Comparison of ENCODE assay signal across 11 cellular contexts in genomic region chr1:177753655-177754054, GRCh38.
"Had no signal": no experiment of that assay in that cellular context is flagged by ENCODE, and none has a peak within 500 bp of the region (broad histone marks: within the 10 kb centered on the region; RNA-seq: fewer than 3 reads in every experiment).

No MANE protein-coding gene starts in this region.

- H3K27ac Mint-ChIP-seq: activated B cell treated with CpG ODN at 0.5 μM for 24 hours; activated CD4-positive, alpha-beta T cell treated with anti-CD3 and anti-CD28 coated beads, Interleukin-2, amount 10 ng/mL, durations not matched to agents 7 days and 5 days; activated T-helper 2 cell treated with anti-CD3 and anti-CD28 coated beads, Interferon-gamma antibody, Interleukin-2, Interleukin-4, amounts not matched to agents 10 μg/mL and 5 μg/mL and 100 μg/mL, durations not matched to agents 14 hours and 24 hours and 36 hours; neural progenitor cell; T-helper 1 cell treated with Interleukin-12 subunit alpha and Interleukin-12 subunit beta and Interleukin-4 antibody, amounts not matched to agents 30 μg/mL and 1 μg/mL, for 36 hours had no signal

- H3K4me3 Mint-ChIP-seq: activated B cell treated with CpG ODN at 0.5 μM for 24 hours; activated CD4-positive, alpha-beta T cell treated with anti-CD3 and anti-CD28 coated beads, Interleukin-2, amount 10 ng/mL, durations not matched to agents 7 days and 5 days; neural progenitor cell; T-helper 1 cell treated with Interleukin-12 subunit alpha and Interleukin-12 subunit beta and Interleukin-4 antibody, amounts not matched to agents 30 μg/mL and 1 μg/mL, for 36 hours had no signal

- H3K36me3 Mint-ChIP-seq: neural progenitor cell had no signal

- H3K9me3 Mint-ChIP-seq: activated B cell treated with CpG ODN at 0.5 μM for 24 hours, neural progenitor cell had no signal

- H3K4me1 Mint-ChIP-seq: activated B cell treated with CpG ODN at 0.5 μM for 24 hours; activated CD4-positive, alpha-beta T cell treated with anti-CD3 and anti-CD28 coated beads, Interleukin-2, amount 10 ng/mL, durations not matched to agents 7 days and 5 days had no signal

- ATAC-seq: left ventricle myocardium superior, pancreas had no signal

- DNase-seq: activated B cell treated with CpG ODN at 0.5 μM for 24 hours; activated CD4-positive, alpha-beta T cell treated with anti-CD3 and anti-CD28 coated beads, Interleukin-2, amount 10 ng/mL, durations not matched to agents 7 days and 5 days; activated naive CD4-positive, alpha-beta T cell treated with anti-CD3 and anti-CD28 coated beads, Interleukin-2, amount 50 U/mL, for 16 hours; adrenal gland; left ventricle myocardium superior; pancreas; stomach; thyroid gland had no signal

- H3K27me3 Mint-ChIP-seq: activated B cell treated with CpG ODN at 0.5 μM for 24 hours; activated CD4-positive, alpha-beta T cell treated with anti-CD3 and anti-CD28 coated beads, Interleukin-2, amount 10 ng/mL, durations not matched to agents 7 days and 5 days had no signal
